11 cellular contexts compared by ENCODE assay signal in the genomic region with DNA sequence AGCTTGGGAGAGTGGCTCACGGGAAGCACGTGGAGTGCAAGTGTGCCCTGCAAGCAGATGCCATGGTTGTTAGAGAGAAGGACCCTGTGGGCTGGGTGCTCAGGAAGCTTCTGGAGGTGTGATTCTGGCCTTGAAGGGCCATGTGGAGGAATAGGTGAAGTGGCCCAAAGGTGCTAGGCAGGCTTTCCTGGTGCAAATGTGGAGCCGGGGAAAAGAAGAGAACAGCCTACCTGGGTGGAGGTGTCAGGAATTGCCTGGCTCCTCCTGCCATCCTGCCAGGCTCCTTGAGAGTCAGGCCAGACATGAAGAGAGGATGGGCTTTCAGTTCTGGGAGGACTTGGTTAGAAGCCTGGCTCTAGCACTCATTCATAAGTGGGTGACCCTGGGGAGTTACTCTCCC.
"Had no signal": no experiment of that assay in that cellular context is flagged by ENCODE, and none has a peak within 500 bp of the region (broad histone marks: within the 10 kb centered on the region; RNA-seq: fewer than 3 reads in every experiment).

No MANE protein-coding gene starts in this region.

- H3K36me3 Mint-ChIP-seq: neural progenitor cell had no signal

- H3K4me3 Mint-ChIP-seq: activated CD4-positive, alpha-beta T cell treated with anti-CD3 and anti-CD28 coated beads, Interleukin-2, amount 10 ng/mL, durations not matched to agents 24 days and 14 days; activated T-cell treated with anti-CD3 and anti-CD28 coated beads, Interleukin-2, amount 50 U/mL, for 72 hours; neural progenitor cell had no signal

- ATAC-seq: activated T-cell treated with anti-CD3 and anti-CD28 coated beads, Interleukin-2, amount 50 U/mL, for 72 hours; right cardiac atrium; SK-N-SH treated with all-trans-retinoic acid at 6 μM for 48 hours had no signal

- DNase-seq: activated CD4-positive, alpha-beta T cell treated with anti-CD3 and anti-CD28 coated beads, Interleukin-2, amount 10 ng/mL, durations not matched to agents 24 days and 14 days; activated naive CD4-positive, alpha-beta T cell; activated T-cell treated with anti-CD3 and anti-CD28 coated beads, Interleukin-2, amount 50 U/mL, for 72 hours; caudate nucleus; mesendoderm; right cardiac atrium; stimulated activated CD4-positive, alpha-beta T cell treated with anti-CD3 and anti-CD28 coated beads, Interleukin-2, amount 100 ng/mL, for 24 hours; stimulated activated naive CD4-positive, alpha-beta T cell treated with Interleukin-2 at 50 U/mL for 16 hours had no signal

- H3K4me1 Mint-ChIP-seq: activated CD4-positive, alpha-beta T cell treated with anti-CD3 and anti-CD28 coated beads, Interleukin-2, amount 10 ng/mL, durations not matched to agents 24 days and 14 days; neural progenitor cell had no signal

- H3K27ac ChIP-seq: neural progenitor cell, testis had no signal

- H3K4me1 ChIP-seq: neural progenitor cell, testis had no signal

- H3K9me3 ChIP-seq: testis had no signal

- H3K9me3 Mint-ChIP-seq: activated CD4-positive, alpha-beta T cell treated with anti-CD3 and anti-CD28 coated beads, Interleukin-2, amount 10 ng/mL, durations not matched to agents 24 days and 14 days; neural progenitor cell had no signal

- H3K4me3 ChIP-seq: neural progenitor cell, testis had no signal

- H3K36me3 ChIP-seq: neural progenitor cell had no signal

- H3K27ac Mint-ChIP-seq: activated CD4-positive, alpha-beta T cell treated with anti-CD3 and anti-CD28 coated beads, Interleukin-2, amount 10 ng/mL, durations not matched to agents 24 days and 14 days; activated T-cell treated with anti-CD3 and anti-CD28 coated beads, Interleukin-2, amount 50 U/mL, for 72 hours had no signal

- H3K27me3 ChIP-seq: neural progenitor cell, testis had no signal
